ENCODE assay signal across 20 cellular contexts in genomic region chr6:161140554-161140875, GRCh38.
A peak's percentile ranks its signal among the peaks of the same experiment; 100 is the strongest.
DNase-seq lines count a peak whose midpoint lies in the region; ATAC-seq and TF ChIP-seq lines count a peak whose summit lies in the region.
"Had no signal": no experiment of that assay in that cellular context is flagged by ENCODE, and none has a peak within 500 bp of the region (broad histone marks: within the 10 kb centered on the region; RNA-seq: fewer than 3 reads in every experiment).

No MANE protein-coding gene starts in this region.

- no peak for TF ChIP-seq CTCF in Panc1 (IDR thresholded peaks at IDR 0.05)
- no peak for TF ChIP-seq CTCF in osteoblast (IDR thresholded peaks at IDR 0.05; ENCODE audit: extremely low read depth, low read depth, low read length)

- H3K27me3 ChIP-seq in right cardiac atrium (ENCODE audit: control insufficient read depth, insufficient read depth) (no peaks in the 10 kb centered on the region), Panc1 (ENCODE audit: control insufficient read depth, insufficient read depth, low read length) (no peaks in the 10 kb centered on the region), osteoblast (ENCODE audit: insufficient read depth, low read length) (no peaks in the 10 kb centered on the region)

- in situ Hi-C loops in Panc1 (cut with HindIII; ENCODE audit: low pct_unique_long_range_greater_than_20kb, low sequenced_read_pairs) = no loop called here

- CTCF ChIA-PET in Panc1 (lab: Charles Lee) = interaction anchor here (1.1 kb wide), 1 partner anchor 233 kb away, joined by 3 read pairs; no protein-coding TSS in a partner anchor

- H3K4me2 ChIP-seq in osteoblast (ENCODE audit: insufficient read depth, low read length) = no peak overlapping the region

- peak overlapping the region; percentile 12 for H3K27ac Mint-ChIP-seq in dendritic cell treated with granulocyte-macrophage colony-stimulating factor and Interleukin-4, amounts not matched to agents 40 ng/mL and 50 ng/mL, for 4 days

- H2AFZ ChIP-seq in osteoblast (ENCODE audit: low read length) = no peak overlapping the region

- no peaks in the 10 kb centered on the region for H3K9me3 Mint-ChIP-seq in dendritic cell treated with granulocyte-macrophage colony-stimulating factor and Interleukin-4, amounts not matched to agents 40 ng/mL and 50 ng/mL, for 4 days

- H3K9me3 ChIP-seq in right cardiac atrium (ENCODE audit: control insufficient read depth, low read length) (no peaks in the 10 kb centered on the region), Panc1 (ENCODE audit: control insufficient read depth, insufficient read depth, low read depth, low read length) (no peaks in the 10 kb centered on the region), osteoblast (ENCODE audit: low read depth, low read length) (no peaks in the 10 kb centered on the region)

- H3K27me3 Mint-ChIP-seq in dendritic cell treated with granulocyte-macrophage colony-stimulating factor and Interleukin-4, amounts not matched to agents 40 ng/mL and 50 ng/mL, for 4 days = no peaks in the 10 kb centered on the region

- no peaks in the 10 kb centered on the region for H3K79me2 ChIP-seq in osteoblast (ENCODE audit: insufficient read depth, low read length)

- WGBS in right cardiac atrium = 95% methylated on average over 10 of the region's 10 CpGs

- H3K4me3 ChIP-seq in right cardiac atrium (ENCODE audit: low read length) = no peak overlapping the region
- H3K4me3 ChIP-seq in Panc1 (ENCODE audit: low read depth in 2 of 2, low read length in 2 of 2) = no peak overlapping the region
- no peak overlapping the region for H3K4me3 ChIP-seq in osteoblast (ENCODE audit: insufficient read depth, low read length)
- H3K4me3 ChIP-seq: SK-N-MC had no signal

- intact Hi-C loops in cardiac septum (cut with DNase I) = no loop called here
- intact Hi-C loops in right cardiac atrium (cut with DNase I) = no loop called here
- intact Hi-C loops in Panc1 (cut with micrococcal nuclease; ENCODE audit: unreplicated experiment) = no loop called here
- intact Hi-C loops in dendritic cell treated with granulocyte-macrophage colony-stimulating factor and Interleukin-4, amounts not matched to agents 40 ng/mL and 50 ng/mL, for 4 days (cut with micrococcal nuclease) = no loop called here

- ATAC-seq in right cardiac atrium (no peak), Panc1 (peak; percentile 24; the same call in 1 of the 2 replicates), HG03025 (IDR thresholded peaks at IDR 0.05; ENCODE audit: low FRiP score, unreplicated experiment) (no peak), GM18519 (IDR thresholded peaks at IDR 0.05; ENCODE audit: low FRiP score, unreplicated experiment) (no peak)

- H3K4me1 ChIP-seq in right cardiac atrium (ENCODE audit: control insufficient read depth, insufficient read depth, low read length) (no peaks in the 10 kb centered on the region), Panc1 (ENCODE audit: control insufficient read depth, insufficient read depth, low read length) (no peaks in the 10 kb centered on the region), osteoblast (ENCODE audit: insufficient read depth, low read length) (peaks cover 12% of the 10 kb centered on the region)

- DNase-seq in cardiac septum (ENCODE audit: low spot score) (peak; percentile 63), right cardiac atrium (no peak), Panc1 (ENCODE audit: low read depth, low spot score) (no peak), osteoblast (ENCODE audit: insufficient read length, low spot score, missing footprints) (no peak), HuH-7 (ENCODE audit: low spot score) (no peak)
- DNase-seq: AML-193, GDM1, GOT3, Kasumi-1, NCI-H1694, NCI-H2107, NCI-H446 treated with DMSO at 0.1 percent for 48 hours, NCI-H526 treated with DMSO at 0.1 percent for 48 hours, RPMI8226, SHP77 treated with DMSO at 0.1 percent for 48 hours had no signal

- BruUV-seq in Panc1 (replicated peaks; lab: Mats Ljungman, UMichigan) = no TSS peak

- H3K36me3 Mint-ChIP-seq in dendritic cell treated with granulocyte-macrophage colony-stimulating factor and Interleukin-4, amounts not matched to agents 40 ng/mL and 50 ng/mL, for 4 days (ENCODE audit: low read depth) = peaks cover 92% of the 10 kb centered on the region

- H3K4me3 Mint-ChIP-seq in dendritic cell treated with granulocyte-macrophage colony-stimulating factor and Interleukin-4, amounts not matched to agents 40 ng/mL and 50 ng/mL, for 4 days = no peak overlapping the region
- H3K4me3 Mint-ChIP-seq: CD14-positive monocyte had no signal

- H3K36me3 ChIP-seq in Panc1 (ENCODE audit: control insufficient read depth, insufficient read depth, low read length) = no peaks in the 10 kb centered on the region
- H3K36me3 ChIP-seq in osteoblast (ENCODE audit: insufficient read depth, low read length) = peaks cover 7% of the 10 kb centered on the region

- POLR2A ChIA-PET in Panc1 (lab: Charles Lee) = no interaction called here

- no peak overlapping the region for H3K27ac ChIP-seq in right cardiac atrium (ENCODE audit: low read length)
- H3K27ac ChIP-seq in Panc1 (ENCODE audit: low read length) = no peak overlapping the region
- H3K27ac ChIP-seq in osteoblast (ENCODE audit: low read depth, low read length) = peak overlapping the region; percentile 39
- H3K27ac ChIP-seq: SK-N-MC had no signal

- no peaks in the 10 kb centered on the region for H4K20me1 ChIP-seq in osteoblast (ENCODE audit: insufficient read depth, low read length)

- H3K4me1 Mint-ChIP-seq in dendritic cell treated with granulocyte-macrophage colony-stimulating factor and Interleukin-4, amounts not matched to agents 40 ng/mL and 50 ng/mL, for 4 days (ENCODE audit: low read depth) = peaks cover 30% of the 10 kb centered on the region
